14 cellular contexts compared by ENCODE assay signal in the genomic region with DNA sequence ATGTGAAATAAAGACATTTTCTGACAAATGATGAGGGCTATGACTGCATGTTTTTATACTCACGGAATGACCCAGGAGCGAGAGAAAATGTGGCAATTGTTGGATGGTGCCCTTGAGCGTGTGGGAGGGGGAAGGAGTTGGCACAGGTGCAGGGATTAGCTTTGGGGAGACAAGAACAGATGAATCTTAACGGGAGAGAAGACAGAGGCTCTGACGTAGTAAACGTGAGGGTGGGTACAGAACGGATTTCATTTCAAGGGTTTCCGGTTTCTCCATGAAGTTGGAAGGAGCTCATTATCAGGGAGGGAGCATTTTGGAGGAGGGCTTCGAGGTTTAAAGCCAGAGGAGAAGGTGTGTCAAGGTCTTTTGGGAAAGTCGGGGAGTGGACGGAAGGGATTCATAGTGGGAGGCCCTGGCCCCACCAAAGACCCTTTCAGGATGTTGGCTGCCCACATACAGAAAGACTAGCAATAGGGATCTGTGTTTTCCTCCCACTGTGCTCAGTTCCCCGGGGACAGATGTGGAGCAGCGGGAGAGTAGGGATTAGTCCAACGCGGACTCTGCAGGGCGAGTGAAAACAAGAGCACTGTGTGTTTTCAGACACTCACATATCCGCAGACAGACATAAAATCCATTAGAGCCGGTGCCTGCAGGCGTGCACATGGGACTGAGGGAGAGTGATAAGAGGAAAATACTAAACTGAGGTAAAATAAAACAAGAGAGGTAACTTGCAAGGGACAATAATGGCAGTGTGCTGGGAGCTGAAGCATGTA.
DNase-seq lines count a peak whose midpoint lies in the region; ATAC-seq, FAIRE-seq and TF ChIP-seq lines count a peak whose summit lies in the region.
"Had no signal": no experiment of that assay in that cellular context is flagged by ENCODE, and none has a peak within 500 bp of the region (broad histone marks: within the 10 kb centered on the region; RNA-seq: fewer than 3 reads in every experiment).

No MANE protein-coding gene starts in this region.

- H3K4me3 Mint-ChIP-seq in nephron progenitor cell: no peak overlapping the region
- H3K4me3 Mint-ChIP-seq: CD4-positive, CD25-positive, alpha-beta regulatory T cell; H9 had no signal

- H3K4me3 ChIP-seq in SJCRH30 (no peak overlapping the region), small intestine (ENCODE audit: low read depth in 1 of 2, low read length in 2 of 2) (no peak overlapping the region), left lung (no peak overlapping the region)
- H3K4me3 ChIP-seq: BLaER1 treated with 17β-estradiol and CSF1 and Interleukin-3, amounts not matched to agents 10 nM and 100 nM had no signal

- H3K27me3 ChIP-seq in SJCRH30: peaks cover 10% of the 10 kb centered on the region; the same call in 1 of the 2 replicates
- no peaks in the 10 kb centered on the region for H3K27me3 ChIP-seq in small intestine (ENCODE audit: control insufficient read depth in 2 of 2, insufficient read depth in 2 of 2, low read length in 2 of 2)
- peaks cover 0 to 10% of the 10 kb centered on the region in 2 donors for H3K27me3 ChIP-seq in left lung
- H3K27me3 ChIP-seq: BLaER1 treated with 17β-estradiol and CSF1 and Interleukin-3, amounts not matched to agents 10 nM and 100 nM had no signal

- no peak overlapping the region for H3K27ac ChIP-seq in SJCRH30
- H3K27ac ChIP-seq in small intestine (ENCODE audit: low read depth in 1 of 2, low read length in 1 of 2): no peak overlapping the region
- H3K27ac ChIP-seq in left lung: no peak overlapping the region
- H3K27ac ChIP-seq: BLaER1 treated with 17β-estradiol and CSF1 and Interleukin-3, amounts not matched to agents 10 nM and 100 nM had no signal

- peaks cover 32% of the 10 kb centered on the region for H3K27me3 Mint-ChIP-seq in nephron progenitor cell (ENCODE audit: low read depth, poor library complexity)
- H3K27me3 Mint-ChIP-seq: CD4-positive, CD25-positive, alpha-beta regulatory T cell had no signal

- H3K36me3 ChIP-seq in SJCRH30 (no peaks in the 10 kb centered on the region), small intestine (ENCODE audit: control insufficient read depth in 2 of 2, insufficient read depth in 2 of 2, low read length in 2 of 2) (no peaks in the 10 kb centered on the region), left lung (no peaks in the 10 kb centered on the region)
- H3K36me3 ChIP-seq: BLaER1 treated with 17β-estradiol and CSF1 and Interleukin-3, amounts not matched to agents 10 nM and 100 nM had no signal

- ATAC-seq in left lung (no peak), GM18861 (IDR thresholded peaks at IDR 0.05; ENCODE audit: unreplicated experiment) (no peak)

- intact Hi-C loops in left lung (cut with DNase I): no loop called here

- H3K36me3 Mint-ChIP-seq in nephron progenitor cell (ENCODE audit: low read depth): no peaks in the 10 kb centered on the region
- H3K36me3 Mint-ChIP-seq: CD4-positive, CD25-positive, alpha-beta regulatory T cell had no signal

- peaks cover 16% of the 10 kb centered on the region for H3K9me3 Mint-ChIP-seq in nephron progenitor cell

- DNase-seq in NCI-H524 (lab: John Stamatoyannopoulos, UW): peak; percentile 7 to 19
- DNase-seq in NCI-H524 treated with DMSO at 0.1 percent for 48 hours (lab: John Stamatoyannopoulos, UW): no peak
- DNase-seq in SJCRH30: peak; percentile 17 to 59
- DNase-seq in nephron progenitor cell: no peak
- no peak for DNase-seq in small intestine
- DNase-seq in left lung: no peak
- DNase-seq: 8988T; AML-193; CD4-positive, CD25-positive, alpha-beta regulatory T cell; DMS 273 treated with DMSO at 0.1 percent for 48 hours; GOT3; H9 had no signal

- TF ChIP-seq CTCF in nephron progenitor cell (IDR thresholded peaks at IDR 0.05) (no peak), left lung (IDR thresholded peaks at IDR 0.05) (no peak)

- peaks cover 4% of the 10 kb centered on the region; the same call in 1 of the 2 replicates for H3K4me1 ChIP-seq in SJCRH30
- H3K4me1 ChIP-seq in small intestine (ENCODE audit: control insufficient read depth in 2 of 2, insufficient read depth in 1 of 2, low read depth in 1 of 2, low read length in 1 of 2): no peaks in the 10 kb centered on the region
- no peaks in the 10 kb centered on the region for H3K4me1 ChIP-seq in left lung
- H3K4me1 ChIP-seq: BLaER1 treated with 17β-estradiol and CSF1 and Interleukin-3, amounts not matched to agents 10 nM and 100 nM had no signal

- peak overlapping the region; percentile 23 for H3K27ac Mint-ChIP-seq in nephron progenitor cell
- H3K27ac Mint-ChIP-seq: CD4-positive, CD25-positive, alpha-beta regulatory T cell; H9 had no signal

- H3K9me3 ChIP-seq in SJCRH30 (replicated peaks) (no peaks in the 10 kb centered on the region), small intestine (ENCODE audit: control insufficient read depth, low read depth) (no peaks in the 10 kb centered on the region), left lung (peaks cover 0 to 2% of the 10 kb centered on the region in 2 donors)

- WGBS in small intestine, 3 donors: 79 to 81% (median 80%) methylated on average over 19 of the region's 19 CpGs

- no peak for FAIRE-seq in small intestine (lab: Jason Lieb, UNC)

- H3K4me1 Mint-ChIP-seq in nephron progenitor cell: no peaks in the 10 kb centered on the region

Comparison
In these comparisons a context has a peak if more than half of its experiments do, and no peak if none do; other contexts are left out.
1. DNase-seq: peak in NCI-H524 (2 of 2) and SJCRH30 (2 of 2); none in NCI-H524 treated with DMSO at 0.1 percent for 48 hours (single experiment), nephron progenitor cell (single experiment), small intestine (single experiment) and left lung (0 of 2).